Comparison of ENCODE assay signal across 1 cellular context in the genomic region with DNA sequence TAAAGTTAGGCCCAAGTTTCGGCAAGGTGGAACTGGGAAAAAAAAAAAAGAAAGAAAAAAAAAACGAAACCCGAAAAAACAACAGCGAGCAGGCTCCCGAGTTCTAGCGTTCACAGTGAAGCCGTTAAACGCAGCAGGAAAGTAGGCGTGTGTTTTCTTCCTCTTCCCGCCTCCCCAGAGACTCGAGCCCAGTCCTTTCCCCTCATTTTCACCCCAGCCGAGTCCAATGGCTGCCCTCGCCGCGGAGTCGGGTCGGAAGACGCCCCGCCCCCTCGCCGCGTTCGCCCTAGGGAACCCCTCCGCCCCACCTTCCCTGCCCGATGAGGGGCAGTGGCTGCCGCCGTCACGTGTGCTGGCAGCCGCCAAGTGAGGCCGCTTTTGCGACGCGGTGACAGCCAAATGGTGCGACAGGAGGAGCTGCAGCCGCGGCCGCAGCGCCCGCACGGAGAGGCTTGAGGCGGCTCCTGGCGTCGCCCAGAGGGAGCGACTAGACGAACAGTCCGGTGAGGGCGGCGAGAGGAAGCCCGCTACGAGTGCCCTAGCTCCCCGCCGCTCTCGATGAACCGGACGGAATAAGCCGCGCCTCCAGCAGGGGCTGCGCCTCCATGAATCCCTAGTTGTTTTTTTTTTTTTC.
A peak's percentile ranks its signal among the peaks of the same experiment; 100 is the strongest.
TF ChIP-seq lines count a peak whose summit lies in the region.

PKN2 (plus strand) TSS at position 426 of the 634 bp plus-strand sequence. CDS start 308 bp downstream, outside the sequence.

TF ChIP-seq in GM23338, 12 proteins besides CTCF, POLR2A, EP300 and RAD21:
- TF ChIP-seq REST (IDR thresholded peaks at IDR 0.05; ENCODE audit: unreplicated experiment) (no peak), STAT1 (IDR thresholded peaks at IDR 0.05; ENCODE audit: unreplicated experiment) (no peak), JUNB (IDR thresholded peaks at IDR 0.05; ENCODE audit: unreplicated experiment) (no peak), ZNF114 (CRISPR knock-in tag; IDR thresholded peaks at IDR 0.05) (no peak), ZNF331 (CRISPR knock-in tag; IDR thresholded peaks at IDR 0.05; ENCODE audit: low read depth) (no peak), POLR2AphosphoS5 (IDR thresholded peaks at IDR 0.05; ENCODE audit: low read depth) (peak; percentile 77), EZH2phosphoT487 (IDR thresholded peaks at IDR 0.05; ENCODE audit: unreplicated experiment) (no peak), CREB1 (CRISPR knock-in tag; IDR thresholded peaks at IDR 0.05; ENCODE audit: low read depth) (peak; percentile 97)
- TF ChIP-seq, protein P1, sequence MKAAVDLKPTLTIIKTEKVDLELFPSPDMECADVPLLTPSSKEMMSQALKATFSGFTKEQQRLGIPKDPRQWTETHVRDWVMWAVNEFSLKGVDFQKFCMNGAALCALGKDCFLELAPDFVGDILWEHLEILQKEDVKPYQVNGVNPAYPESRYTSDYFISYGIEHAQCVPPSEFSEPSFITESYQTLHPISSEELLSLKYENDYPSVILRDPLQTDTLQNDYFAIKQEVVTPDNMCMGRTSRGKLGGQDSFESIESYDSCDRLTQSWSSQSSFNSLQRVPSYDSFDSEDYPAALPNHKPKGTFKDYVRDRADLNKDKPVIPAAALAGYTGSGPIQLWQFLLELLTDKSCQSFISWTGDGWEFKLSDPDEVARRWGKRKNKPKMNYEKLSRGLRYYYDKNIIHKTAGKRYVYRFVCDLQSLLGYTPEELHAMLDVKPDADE (IDR thresholded peaks at IDR 0.05), result peak; percentile 84
